Comparison of ENCODE assay signal across 11 cellular contexts in genomic region chr1:230858918-230859819, GRCh38. TPM values are rescaled to one million over a fixed set of nuclear protein-coding genes. Genes with fewer than 3 reads are reported as not detected.
DNase-seq lines count a peak whose midpoint lies in the region; ATAC-seq and TF ChIP-seq lines count a peak whose summit lies in the region.
"Had no signal": no experiment of that assay in that cellular context is flagged by ENCODE, and none has a peak within 500 bp of the region (broad histone marks: within the 10 kb centered on the region; RNA-seq: fewer than 3 reads in every experiment).

No MANE protein-coding gene starts in this region.

- H3K27me3 ChIP-seq in neuron (ENCODE audit: insufficient read depth, low read length): no peaks in the 10 kb centered on the region
- no peaks in the 10 kb centered on the region for H3K27me3 ChIP-seq in CD8-positive, alpha-beta T cell (ENCODE audit: insufficient read depth, low read length)

- H3K9me3 ChIP-seq in neuron (ENCODE audit: low read length): peaks cover 16% of the 10 kb centered on the region
- no peaks in the 10 kb centered on the region for H3K9me3 ChIP-seq in CD8-positive, alpha-beta T cell (ENCODE audit: low read length)

- POLR2A ChIA-PET in CD8-positive, alpha-beta T cell (lab: Charles Lee): no interaction called here

- in situ Hi-C loops in SK-MEL-5 (cut with HindIII; ENCODE audit: low pct_unique_long_range_greater_than_20kb, low sequenced_read_pairs): no loop called here

- no peaks in the 10 kb centered on the region for H3K9me3 Mint-ChIP-seq in CD8-positive, alpha-beta T cell
- H3K9me3 Mint-ChIP-seq: activated T-cell treated with anti-CD3 and anti-CD28 coated beads, Interleukin-2, amount 50 U/mL, for 4 hours had no signal

- no peak overlapping the region for H3K4me3 Mint-ChIP-seq in CD8-positive, alpha-beta T cell
- H3K4me3 Mint-ChIP-seq: activated T-cell treated with anti-CD3 and anti-CD28 coated beads, Interleukin-2, amount 50 U/mL, for 4 hours had no signal

- H3K36me3 Mint-ChIP-seq in CD8-positive, alpha-beta T cell: peaks cover 9% of the 10 kb centered on the region

- peaks cover 6% of the 10 kb centered on the region for H3K4me1 Mint-ChIP-seq in CD8-positive, alpha-beta T cell (ENCODE audit: low read depth)

- CTCF ChIA-PET in CD8-positive, alpha-beta T cell (lab: Charles Lee): no interaction called here

- H3K27ac ChIP-seq in CD8-positive, alpha-beta T cell (ENCODE audit: low read depth, low read length): no peak overlapping the region

- peak; percentile 56 for DNase-seq in AG08395 (ENCODE audit: low spot score)
- DNase-seq in SK-MEL-5 (ENCODE audit: low read depth, low spot score): peak; percentile 96
- DNase-seq in foreskin melanocyte: peak; percentile 100
- DNase-seq in CD8-positive, alpha-beta T cell: no peak
- DNase-seq: ACHN; activated T-cell treated with anti-CD3 and anti-CD28 coated beads, Interleukin-2, amount 50 U/mL, for 4 hours; stimulated activated CD4-positive, alpha-beta T cell treated with anti-CD3 and anti-CD28 coated beads, Interleukin-1b, Interleukin-23, amount 100 ng/mL, for 48 hours had no signal

- ATAC-seq in GM18909 (IDR thresholded peaks at IDR 0.05; ENCODE audit: poor library complexity, unreplicated experiment) (no peak), SK-N-SH treated with all-trans-retinoic acid at 6 μM for 48 hours (no peak), GM21737 (IDR thresholded peaks at IDR 0.05; ENCODE audit: unreplicated experiment) (no peak)
- ATAC-seq in CD8-positive, alpha-beta T cell: no peak
- ATAC-seq: activated T-cell treated with anti-CD3 and anti-CD28 coated beads, Interleukin-2, amount 50 U/mL, for 4 hours had no signal

- peaks cover 36% of the 10 kb centered on the region for H3K36me3 ChIP-seq in neuron (ENCODE audit: insufficient read depth, low read length)
- no peaks in the 10 kb centered on the region for H3K36me3 ChIP-seq in CD8-positive, alpha-beta T cell (ENCODE audit: insufficient read depth, low read length)

- intact Hi-C loops in CD8-positive, alpha-beta T cell (cut with DNase I, micrococcal nuclease): no loop called here

- peak overlapping the region; percentile 16 for H3K4me3 ChIP-seq in neuron (ENCODE audit: low read length)
- H3K4me3 ChIP-seq in CD8-positive, alpha-beta T cell (ENCODE audit: low read depth, low read length): no peak overlapping the region

- no peak overlapping the region for H3K27ac Mint-ChIP-seq in CD8-positive, alpha-beta T cell

- H3K27me3 Mint-ChIP-seq in CD8-positive, alpha-beta T cell (ENCODE audit: low read depth): no peaks in the 10 kb centered on the region

- no peak overlapping the region for H2AFZ ChIP-seq in neuron (ENCODE audit: low read depth, low read length)

- no peak for TF ChIP-seq CTCF in CD8-positive, alpha-beta T cell (IDR thresholded peaks at IDR 0.05)

- peaks cover 50% of the 10 kb centered on the region for H3K4me1 ChIP-seq in neuron (ENCODE audit: insufficient read depth, low read length)
- H3K4me1 ChIP-seq in CD8-positive, alpha-beta T cell (ENCODE audit: insufficient read depth, low read length): no peaks in the 10 kb centered on the region

TF ChIP-seq in SK-N-SH treated with all-trans-retinoic acid at 6 μM for 48 hours, 23 proteins besides CTCF, POLR2A, EP300 and RAD21:
- TF ChIP-seq TCF4 (CRISPR knock-in tag; IDR thresholded peaks at IDR 0.05; ENCODE audit: borderline replicate concordance): no peak
- TF ChIP-seq, protein P1, sequence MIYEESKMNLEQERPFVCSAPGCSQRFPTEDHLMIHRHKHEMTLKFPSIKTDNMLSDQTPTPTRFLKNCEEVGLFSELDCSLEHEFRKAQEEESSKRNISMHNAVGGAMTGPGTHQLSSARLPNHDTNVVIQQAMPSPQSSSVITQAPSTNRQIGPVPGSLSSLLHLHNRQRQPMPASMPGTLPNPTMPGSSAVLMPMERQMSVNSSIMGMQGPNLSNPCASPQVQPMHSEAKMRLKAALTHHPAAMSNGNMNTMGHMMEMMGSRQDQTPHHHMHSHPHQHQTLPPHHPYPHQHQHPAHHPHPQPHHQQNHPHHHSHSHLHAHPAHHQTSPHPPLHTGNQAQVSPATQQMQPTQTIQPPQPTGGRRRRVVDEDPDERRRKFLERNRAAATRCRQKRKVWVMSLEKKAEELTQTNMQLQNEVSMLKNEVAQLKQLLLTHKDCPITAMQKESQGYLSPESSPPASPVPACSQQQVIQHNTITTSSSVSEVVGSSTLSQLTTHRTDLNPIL (CRISPR knock-in tag; IDR thresholded peaks at IDR 0.05; ENCODE audit: low read depth): no peak
- TF ChIP-seq ZNF8 (CRISPR knock-in tag; IDR thresholded peaks at IDR 0.05): no peak
- TF ChIP-seq GLIS3 (CRISPR knock-in tag; IDR thresholded peaks at IDR 0.05): no peak
- TF ChIP-seq ZFP30 (CRISPR knock-in tag; IDR thresholded peaks at IDR 0.05): no peak
- no peak for TF ChIP-seq PATZ1 (CRISPR knock-in tag; IDR thresholded peaks at IDR 0.05; ENCODE audit: borderline replicate concordance)
- TF ChIP-seq RARB (CRISPR knock-in tag; IDR thresholded peaks at IDR 0.05): no peak

RNA-seq across cellular contexts. Expression of gene C1orf198, which starts 9.2 kb away (rescaled TPM):
- total RNA-seq in SK-MEL-5 (2014; rRNA removed; shearing (Covaris generic)): 23.9 and 24.3 TPM in 2 replicates
- 24.1 and 31.2 TPM in 2 replicates for polyA plus RNA-seq in SK-MEL-5 (2015; cell fraction: cytosol; rRNA removed)
- polyA plus RNA-seq in SK-MEL-5 (2015; cell fraction: nucleus; rRNA removed): 11.8 and 18.5 TPM in 2 replicates
- 1 to 10 TPM; 3.2 to 3.8 TPM for total RNA-seq in CD8-positive, alpha-beta T cell

Comparison
In these comparisons a context has a peak if more than half of its experiments do, and no peak if none do; other contexts are left out.
1. DNase-seq: peak in AG08395 (single experiment), SK-MEL-5 (single experiment) and foreskin melanocyte (single experiment); none in CD8-positive, alpha-beta T cell (0 of 7).